14 cellular contexts compared by ENCODE assay signal in genomic region chr10:71599518-71599917, GRCh38.
"Had no signal": no experiment of that assay in that cellular context is flagged by ENCODE, and none has a peak within 500 bp of the region (broad histone marks: within the 10 kb centered on the region; RNA-seq: fewer than 3 reads in every experiment).

No MANE protein-coding gene starts in this region.

- H3K9me3 ChIP-seq: stomach, thyroid gland had no signal

- H3K36me3 ChIP-seq: stomach, thyroid gland had no signal

- H3K27ac ChIP-seq: SK-N-MC had no signal

- H3K4me3 Mint-ChIP-seq: activated naive CD8-positive, alpha-beta T cell; effector memory CD8-positive, alpha-beta T cell; nephron progenitor cell had no signal

- H3K27ac Mint-ChIP-seq: activated naive CD8-positive, alpha-beta T cell; effector memory CD8-positive, alpha-beta T cell had no signal

- H3K36me3 Mint-ChIP-seq: activated naive CD8-positive, alpha-beta T cell had no signal

- H3K4me3 ChIP-seq: lung, SK-N-MC, stomach, thyroid gland had no signal

- H3K27me3 Mint-ChIP-seq: activated naive CD8-positive, alpha-beta T cell; effector memory CD8-positive, alpha-beta T cell had no signal

- DNase-seq: activated CD4-positive, alpha-beta T cell treated with anti-CD3 and anti-CD28 coated beads, Interleukin-2, amount 50 U/mL, for 4 hours; cerebellar nuclear complex; effector memory CD8-positive, alpha-beta T cell; foreskin fibroblast; glutamatergic neuron; midbrain; nephron progenitor cell; stimulated activated CD4-positive, alpha-beta T cell treated with anti-CD3 and anti-CD28 coated beads, Interleukin-15, amount 100 ng/mL, for 24 hours; stimulated activated CD4-positive, alpha-beta T cell treated with anti-CD3 and anti-CD28 coated beads, Interleukin-2, amount 100 ng/mL, for 48 hours; stomach; thyroid gland had no signal

- H3K27me3 ChIP-seq: stomach, thyroid gland had no signal

- H3K9me3 Mint-ChIP-seq: effector memory CD8-positive, alpha-beta T cell; nephron progenitor cell had no signal
